In genomic region chr6:77834591-77834996, GRCh38 we compare ENCODE assay signal across 21 cellular contexts.
"Had no signal": no experiment of that assay in that cellular context is flagged by ENCODE, and none has a peak within 500 bp of the region (broad histone marks: within the 10 kb centered on the region; RNA-seq: fewer than 3 reads in every experiment).

No MANE protein-coding gene starts in this region.

- DNase-seq: effector memory CD4-positive, alpha-beta T cell; gastrocnemius medialis; heart right ventricle; left ventricle myocardium superior; mesendoderm; naive thymus-derived CD4-positive, alpha-beta T cell; nephron progenitor cell; psoas muscle; sigmoid colon; stimulated activated CD4-positive, alpha-beta T cell treated with anti-CD3 and anti-CD28 coated beads, Interleukin-12 subunit alpha, Interleukin-12 subunit beta, amount 100 ng/mL, for 4 hours; stimulated activated CD4-positive, alpha-beta T cell treated with anti-CD3 and anti-CD28 coated beads, Interleukin-2, amount 100 ng/mL, for 48 hours; stimulated activated CD8-positive, alpha-beta memory T cell treated with anti-CD3 and anti-CD28 coated beads, Interleukin-4, amount 100 ng/mL, for 48 hours; stimulated activated naive CD8-positive, alpha-beta T cell treated with anti-CD3 and anti-CD28 coated beads, Interleukin-15, Interleukin-2, amounts not matched to agents 100 U/mL and 50 U/mL, for 24 hours; testis; upper lobe of right lung had no signal

- H3K4me3 ChIP-seq: esophagus muscularis mucosa, gastrocnemius medialis, heart right ventricle, psoas muscle, sigmoid colon, skin epidermis, testis, tibial nerve, upper lobe of right lung had no signal

- H3K9me3 Mint-ChIP-seq: nephron progenitor cell had no signal

- ATAC-seq: gastrocnemius medialis; heart right ventricle; left ventricle myocardium superior; naive thymus-derived CD4-positive, alpha-beta T cell; psoas muscle; stimulated activated effector memory CD8-positive, alpha-beta T cell treated with anti-CD3 and anti-CD28 coated beads, Interleukin-12 subunit alpha, Interleukin-12 subunit beta, amount 100 ng/mL, for 72 hours; stimulated activated naive CD8-positive, alpha-beta T cell treated with anti-CD3 and anti-CD28 coated beads, Interleukin-15, Interleukin-2, amounts not matched to agents 100 U/mL and 50 U/mL, for 24 hours; upper lobe of right lung had no signal

- H3K36me3 ChIP-seq: esophagus muscularis mucosa, gastrocnemius medialis, heart right ventricle, sigmoid colon, tibial nerve, upper lobe of right lung had no signal

- H3K27ac Mint-ChIP-seq: naive thymus-derived CD4-positive, alpha-beta T cell; nephron progenitor cell; stimulated activated effector memory CD8-positive, alpha-beta T cell treated with anti-CD3 and anti-CD28 coated beads, Interleukin-12 subunit alpha, Interleukin-12 subunit beta, amount 100 ng/mL, for 72 hours had no signal

- H3K9me3 ChIP-seq: esophagus muscularis mucosa, gastrocnemius medialis, sigmoid colon, testis, tibial nerve, upper lobe of right lung had no signal

- H3K4me1 Mint-ChIP-seq: central memory CD8-positive, alpha-beta T cell; naive thymus-derived CD4-positive, alpha-beta T cell; nephron progenitor cell; stimulated activated effector memory CD8-positive, alpha-beta T cell treated with anti-CD3 and anti-CD28 coated beads, Interleukin-12 subunit alpha, Interleukin-12 subunit beta, amount 100 ng/mL, for 72 hours had no signal

- H3K27me3 Mint-ChIP-seq: central memory CD8-positive, alpha-beta T cell; naive thymus-derived CD4-positive, alpha-beta T cell had no signal

- H3K36me3 Mint-ChIP-seq: naive thymus-derived CD4-positive, alpha-beta T cell; stimulated activated effector memory CD8-positive, alpha-beta T cell treated with anti-CD3 and anti-CD28 coated beads, Interleukin-12 subunit alpha, Interleukin-12 subunit beta, amount 100 ng/mL, for 72 hours had no signal

- H3K4me1 ChIP-seq: esophagus muscularis mucosa, gastrocnemius medialis, heart right ventricle, parathyroid adenoma, psoas muscle, sigmoid colon, testis, tibial nerve, upper lobe of right lung had no signal

- H3K4me3 Mint-ChIP-seq: central memory CD8-positive, alpha-beta T cell; naive thymus-derived CD4-positive, alpha-beta T cell; nephron progenitor cell; stimulated activated effector memory CD8-positive, alpha-beta T cell treated with anti-CD3 and anti-CD28 coated beads, Interleukin-12 subunit alpha, Interleukin-12 subunit beta, amount 100 ng/mL, for 72 hours had no signal
